In genomic region chr10:95346715-95347401, GRCh38 we compare ENCODE assay signal across 1 cellular context.
TF ChIP-seq lines count a peak whose summit lies in the region.

No MANE protein-coding gene starts in this region.

TF ChIP-seq in HepG2, 621 proteins besides CTCF, POLR2A, EP300 and RAD21 (continued from another document):
- TF ChIP-seq ATF2 (CRISPR knock-in tag; IDR thresholded peaks at IDR 0.05): peak; percentile 83; the same call in 1 of the 2 replicates
- TF ChIP-seq ZNF614 (CRISPR knock-in tag; IDR thresholded peaks at IDR 0.05; ENCODE audit: borderline replicate concordance): peak; percentile 74
- no peak for TF ChIP-seq ZNF549 (CRISPR knock-in tag; IDR thresholded peaks at IDR 0.05)
- peak; percentile 89 for TF ChIP-seq SMAD3 (CRISPR knock-in tag; IDR thresholded peaks at IDR 0.05)
- peak; percentile 66; the same call in 1 of the 2 replicates for TF ChIP-seq FOXK1 (CRISPR knock-in tag; IDR thresholded peaks at IDR 0.05; ENCODE audit: borderline replicate concordance, low read depth)
- peak; percentile 54; the same call in 1 of the 2 replicates for TF ChIP-seq ZNF441 (CRISPR knock-in tag; IDR thresholded peaks at IDR 0.05; ENCODE audit: borderline replicate concordance)
- TF ChIP-seq ZNF691 (CRISPR knock-in tag; IDR thresholded peaks at IDR 0.05; ENCODE audit: borderline replicate concordance, low read depth): peak; percentile 66; the same call in 1 of the 2 replicates
- peak; percentile 70; the same call in 1 of the 2 replicates for TF ChIP-seq ZNF503 (CRISPR knock-in tag; IDR thresholded peaks at IDR 0.05)
- TF ChIP-seq MBD4 (IDR thresholded peaks at IDR 0.05; ENCODE audit: borderline replicate concordance, low read length): 0 out of 2 replicates have a peak, but pooled peaks have one; percentile 44
- TF ChIP-seq EHMT2 (IDR thresholded peaks at IDR 0.05; ENCODE audit: borderline replicate concordance, low read depth, low read length): peak; percentile 53; the same call in 1 of the 2 replicates
- peak; percentile 40; the same call in 1 of the 2 replicates for TF ChIP-seq ZBTB25 (CRISPR knock-in tag; IDR thresholded peaks at IDR 0.05)
